Comparison of ENCODE assay signal across 9 cellular contexts in the genomic region with DNA sequence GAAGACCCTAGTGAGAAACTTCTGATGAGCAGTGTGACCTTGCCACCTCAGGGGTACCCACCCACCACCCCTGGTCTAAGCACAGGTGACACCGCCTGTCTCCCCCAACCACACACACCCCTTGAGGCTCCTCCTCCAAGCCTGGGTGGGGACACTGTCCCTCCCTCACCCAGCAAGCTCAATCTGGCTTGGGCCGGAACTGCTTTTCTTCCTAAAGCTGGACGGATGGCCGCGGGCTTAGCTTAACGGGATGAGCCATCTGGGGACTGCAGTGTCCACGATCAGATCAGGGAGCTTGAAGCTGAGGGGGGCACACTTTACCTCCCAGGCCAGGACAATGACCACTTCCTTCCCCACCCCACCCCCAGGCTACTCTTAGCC. TPM values are rescaled to one million over a fixed set of nuclear protein-coding genes. Genes with fewer than 3 reads are reported as not detected.
DNase-seq lines count a peak whose midpoint lies in the region; ATAC-seq and TF ChIP-seq lines count a peak whose summit lies in the region.
"Not testable (repeated sequence)": the region's sequence is repeated elsewhere in the genome, so short reads cannot be mapped to it uniquely, and the experiment has no call there.
"Had no signal": no experiment of that assay in that cellular context is flagged by ENCODE, and none has a peak within 500 bp of the region (broad histone marks: within the 10 kb centered on the region; RNA-seq: fewer than 3 reads in every experiment).

No MANE protein-coding gene starts in this region.

- not testable (repeated sequence) for H3K23ac ChIP-seq in trophoblast cell (ENCODE audit: low read length)

- H2BK5ac ChIP-seq in trophoblast cell (ENCODE audit: low read depth, low read length, poor library complexity) = not testable (repeated sequence)

- H2AK5ac ChIP-seq in trophoblast cell (ENCODE audit: low read length) = not testable (repeated sequence)

- H3K18ac ChIP-seq in trophoblast cell (ENCODE audit: low read length) = not testable (repeated sequence)

- H3K14ac ChIP-seq in trophoblast cell (ENCODE audit: low read length) = not testable (repeated sequence)

- H3K79me1 ChIP-seq in trophoblast cell (ENCODE audit: low read length) = not testable (repeated sequence)

- H3K27ac ChIP-seq in hepatocyte = peak overlapping the region; percentile 91
- H3K27ac ChIP-seq in trophoblast cell (ENCODE audit: low read depth, low read length) = not testable (repeated sequence)

- H3K27me3 Mint-ChIP-seq in T-helper 17 cell = not testable (repeated sequence)

- H3K4me3 ChIP-seq in hepatocyte; trophoblast cell (ENCODE audit: low read depth, low read length): not testable (repeated sequence)

- not testable (repeated sequence) for H4K91ac ChIP-seq in trophoblast cell (ENCODE audit: low read depth, low read length)

- H3K36me3 ChIP-seq in hepatocyte (replicated peaks; ENCODE audit: insufficient read depth, low read depth); trophoblast cell (ENCODE audit: control insufficient read depth in 1 of 2, insufficient read depth in 2 of 2, low read length in 2 of 2): not testable (repeated sequence)

- H2AFZ ChIP-seq in hepatocyte; trophoblast cell (ENCODE audit: insufficient read depth, low read length, poor library complexity): not testable (repeated sequence)

- not testable (repeated sequence) for H3K27me3 ChIP-seq in hepatocyte; trophoblast cell (ENCODE audit: insufficient read depth, low read length)

- 75% methylated on average over 7 of the region's 7 CpGs for WGBS in hepatocyte (ENCODE audit: low lambda C conversion rate, missing lambda C conversion rate)
- no CpG with 5 or more reads among the region's 7 CpGs for WGBS in trophoblast cell (ENCODE audit: extremely low coverage, insufficient coverage, insufficient read length)

- not testable (repeated sequence) for H3K4ac ChIP-seq in trophoblast cell (ENCODE audit: low read depth, low read length)

- peak overlapping the region; percentile 81 for H3K4me3 Mint-ChIP-seq in T-helper 17 cell

- H4K8ac ChIP-seq in trophoblast cell (ENCODE audit: low read depth, low read length) = peak overlapping the region; percentile 1

- H3K9me2 ChIP-seq in hepatocyte (replicated peaks; ENCODE audit: insufficient read depth) = not testable (repeated sequence)

- H3K9me3 ChIP-seq in T-helper 17 cell (ENCODE audit: control insufficient read depth, low read length, poor library complexity, severe bottlenecking); hepatocyte (ENCODE audit: low read depth); trophoblast cell (ENCODE audit: insufficient read depth, low read depth, low read length): not testable (repeated sequence)

- H3K36me3 Mint-ChIP-seq in T-helper 17 cell (ENCODE audit: low read depth) = not testable (repeated sequence)

- H4K12ac ChIP-seq in trophoblast cell (ENCODE audit: low read depth, low read length) = not testable (repeated sequence)

- H2BK12ac ChIP-seq in trophoblast cell (ENCODE audit: low read length) = not testable (repeated sequence)

- not testable (repeated sequence) for H3K4me1 ChIP-seq in hepatocyte (ENCODE audit: insufficient read depth)
- peaks cover 12 to 17% of the 10 kb centered on the region in 2 experiments for H3K4me1 ChIP-seq in trophoblast cell (ENCODE audit: control insufficient read depth in 1 of 2, insufficient read depth in 2 of 2, low read length in 2 of 2)

- H3K4me1 Mint-ChIP-seq in T-helper 17 cell = not testable (repeated sequence)

- not testable (repeated sequence) for H2BK120ac ChIP-seq in trophoblast cell (ENCODE audit: insufficient read depth, low read length, poor library complexity)

- H3K27ac Mint-ChIP-seq in T-helper 17 cell = not testable (repeated sequence)

- H3K4me2 ChIP-seq in hepatocyte = peak overlapping the region; percentile 77
- not testable (repeated sequence) for H3K4me2 ChIP-seq in trophoblast cell (ENCODE audit: low read length)

- not testable (repeated sequence) for H3K79me2 ChIP-seq in hepatocyte; trophoblast cell (ENCODE audit: control insufficient read depth, insufficient read depth, low read length, poor library complexity)

- DNase-seq in ELF-1 (ENCODE audit: low read depth, low spot score) = peak; percentile 78
- DNase-seq in T-helper 17 cell; hepatocyte (ENCODE audit: low spot score); trophoblast cell: not testable (repeated sequence)

- H3K9ac ChIP-seq in trophoblast cell (ENCODE audit: low read length) = not testable (repeated sequence)

- not testable (repeated sequence) for ATAC-seq in T-helper 17 cell

- TF ChIP-seq CTCF in hepatocyte (IDR thresholded peaks at IDR 0.05; ENCODE audit: poor library complexity) = not testable (repeated sequence)

- H4K20me1 ChIP-seq in hepatocyte (ENCODE audit: insufficient read depth, poor library complexity, severe bottlenecking) = not testable (repeated sequence)

RNA-seq across cellular contexts. Expression of a gene that starts 1.1 kb away (rescaled TPM):
- total RNA-seq in T-helper 17 cell = 1 to 10 TPM; 3.4 to 4.4 TPM
- 19.5 and 28.4 TPM in 2 replicates for total RNA-seq in hepatocyte
- polyA plus RNA-seq in hepatocyte = 32.5 and 36.7 TPM in 2 replicates
- polyA plus RNA-seq in trophoblast cell (2013) = 39.7 and 43.0 TPM in 2 replicates

RNA-seq across cellular contexts. Expression of a gene that starts 13.1 kb away (rescaled TPM):
- total RNA-seq in T-helper 17 cell (under 1 TPM in 1 of 2 donors, not detected in 1; 0.72 TPM), hepatocyte (2.2 and 2.8 TPM in 2 replicates)
- polyA plus RNA-seq in hepatocyte = 0.28 and 1.9 TPM in 2 replicates
- polyA plus RNA-seq in trophoblast cell (2013) = 1.7 and 1.9 TPM in 2 replicates
- total RNA-seq: RPMI7951; T-helper 1 cell treated with Interleukin-12 subunit alpha and Interleukin-12 subunit beta and Interleukin-4 antibody, amounts not matched to agents 30 ng/mL and 1 ng/mL, for 36 hours had no signal
- polyA plus RNA-seq: AG04450 had no signal

RNA-seq across cellular contexts. Expression of a gene that starts 37.5 kb away (rescaled TPM):
- 100 to 1,000 TPM; 101 TPM for total RNA-seq in T-helper 17 cell
- total RNA-seq in hepatocyte = 146 and 227 TPM in 2 replicates
- 343 and 351 TPM in 2 replicates for polyA plus RNA-seq in hepatocyte
- 133 and 142 TPM in 2 replicates for polyA plus RNA-seq in trophoblast cell (2013)

RNA-seq across cellular contexts. Expression of a gene that starts 38.0 kb away (rescaled TPM):
- 10 to 100 TPM; 14.7 to 17.7 TPM for total RNA-seq in T-helper 17 cell
- 8.3 and 10.5 TPM in 2 replicates for total RNA-seq in hepatocyte
- polyA plus RNA-seq in hepatocyte = 14.2 and 14.8 TPM in 2 replicates
- polyA plus RNA-seq in trophoblast cell (2013) = 21.5 and 22.9 TPM in 2 replicates

RNA-seq across cellular contexts. Expression of a gene that starts 39.7 kb away (rescaled TPM):
- total RNA-seq in T-helper 17 cell (not detected), hepatocyte (86.2 and 87.3 TPM in 2 replicates)
- polyA plus RNA-seq in hepatocyte = 48.2 and 75.5 TPM in 2 replicates
- 11.0 and 12.9 TPM in 2 replicates for polyA plus RNA-seq in trophoblast cell (2013)
- total RNA-seq: cardiac septum; gastroesophageal sphincter; RPMI7951; T-helper 1 cell treated with Interleukin-12 subunit alpha and Interleukin-12 subunit beta and Interleukin-4 antibody, amounts not matched to agents 30 ng/mL and 1 ng/mL, for 36 hours had no signal
- polyA plus RNA-seq: AG04450 had no signal
